Comparison of ENCODE assay signal across 1 cellular context in the genomic region with DNA sequence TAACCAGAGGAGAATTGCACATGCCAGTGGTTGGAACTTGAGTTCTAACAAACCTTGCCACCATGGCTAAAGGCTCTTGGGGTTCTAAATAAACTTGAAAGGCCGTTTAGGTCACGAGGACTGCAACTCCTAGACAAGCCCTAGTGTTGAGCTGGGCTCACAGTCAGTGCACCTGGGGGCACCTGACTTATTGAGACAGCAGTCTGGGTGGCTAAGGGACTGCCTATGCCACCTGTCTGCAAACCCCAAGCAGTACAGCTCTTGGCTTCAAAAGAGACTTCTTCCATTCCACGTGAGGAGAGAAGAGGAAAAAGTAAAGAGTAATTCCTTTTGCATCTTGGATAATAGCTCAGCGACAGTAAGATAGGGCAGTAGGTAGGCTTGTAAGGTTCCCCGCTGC.
TF ChIP-seq lines count a peak whose summit lies in the region.

No MANE protein-coding gene starts in this region.

TF ChIP-seq in HepG2, 621 proteins besides CTCF, POLR2A, EP300 and RAD21 (continued from another document):
- no peak for TF ChIP-seq ZNF512B (CRISPR knock-in tag; IDR thresholded peaks at IDR 0.05; ENCODE audit: borderline replicate concordance)
- TF ChIP-seq CCDC6 (CRISPR knock-in tag; IDR thresholded peaks at IDR 0.05) = no peak
- TF ChIP-seq, protein P1, sequence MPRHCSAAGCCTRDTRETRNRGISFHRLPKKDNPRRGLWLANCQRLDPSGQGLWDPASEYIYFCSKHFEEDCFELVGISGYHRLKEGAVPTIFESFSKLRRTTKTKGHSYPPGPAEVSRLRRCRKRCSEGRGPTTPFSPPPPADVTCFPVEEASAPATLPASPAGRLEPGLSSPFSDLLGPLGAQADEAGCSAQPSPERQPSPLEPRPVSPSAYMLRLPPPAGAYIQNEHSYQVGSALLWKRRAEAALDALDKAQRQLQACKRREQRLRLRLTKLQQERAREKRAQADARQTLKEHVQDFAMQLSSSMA (CRISPR knock-in tag; IDR thresholded peaks at IDR 0.05) = no peak
- no peak for TF ChIP-seq BCL3 (CRISPR knock-in tag; IDR thresholded peaks at IDR 0.05)
- no peak for TF ChIP-seq MAFF (IDR thresholded peaks at IDR 0.05; ENCODE audit: low read depth, low read length)
- TF ChIP-seq, protein P2, sequence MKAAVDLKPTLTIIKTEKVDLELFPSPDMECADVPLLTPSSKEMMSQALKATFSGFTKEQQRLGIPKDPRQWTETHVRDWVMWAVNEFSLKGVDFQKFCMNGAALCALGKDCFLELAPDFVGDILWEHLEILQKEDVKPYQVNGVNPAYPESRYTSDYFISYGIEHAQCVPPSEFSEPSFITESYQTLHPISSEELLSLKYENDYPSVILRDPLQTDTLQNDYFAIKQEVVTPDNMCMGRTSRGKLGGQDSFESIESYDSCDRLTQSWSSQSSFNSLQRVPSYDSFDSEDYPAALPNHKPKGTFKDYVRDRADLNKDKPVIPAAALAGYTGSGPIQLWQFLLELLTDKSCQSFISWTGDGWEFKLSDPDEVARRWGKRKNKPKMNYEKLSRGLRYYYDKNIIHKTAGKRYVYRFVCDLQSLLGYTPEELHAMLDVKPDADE (CRISPR knock-in tag; IDR thresholded peaks at IDR 0.05) = no peak
- TF ChIP-seq, protein P3, sequence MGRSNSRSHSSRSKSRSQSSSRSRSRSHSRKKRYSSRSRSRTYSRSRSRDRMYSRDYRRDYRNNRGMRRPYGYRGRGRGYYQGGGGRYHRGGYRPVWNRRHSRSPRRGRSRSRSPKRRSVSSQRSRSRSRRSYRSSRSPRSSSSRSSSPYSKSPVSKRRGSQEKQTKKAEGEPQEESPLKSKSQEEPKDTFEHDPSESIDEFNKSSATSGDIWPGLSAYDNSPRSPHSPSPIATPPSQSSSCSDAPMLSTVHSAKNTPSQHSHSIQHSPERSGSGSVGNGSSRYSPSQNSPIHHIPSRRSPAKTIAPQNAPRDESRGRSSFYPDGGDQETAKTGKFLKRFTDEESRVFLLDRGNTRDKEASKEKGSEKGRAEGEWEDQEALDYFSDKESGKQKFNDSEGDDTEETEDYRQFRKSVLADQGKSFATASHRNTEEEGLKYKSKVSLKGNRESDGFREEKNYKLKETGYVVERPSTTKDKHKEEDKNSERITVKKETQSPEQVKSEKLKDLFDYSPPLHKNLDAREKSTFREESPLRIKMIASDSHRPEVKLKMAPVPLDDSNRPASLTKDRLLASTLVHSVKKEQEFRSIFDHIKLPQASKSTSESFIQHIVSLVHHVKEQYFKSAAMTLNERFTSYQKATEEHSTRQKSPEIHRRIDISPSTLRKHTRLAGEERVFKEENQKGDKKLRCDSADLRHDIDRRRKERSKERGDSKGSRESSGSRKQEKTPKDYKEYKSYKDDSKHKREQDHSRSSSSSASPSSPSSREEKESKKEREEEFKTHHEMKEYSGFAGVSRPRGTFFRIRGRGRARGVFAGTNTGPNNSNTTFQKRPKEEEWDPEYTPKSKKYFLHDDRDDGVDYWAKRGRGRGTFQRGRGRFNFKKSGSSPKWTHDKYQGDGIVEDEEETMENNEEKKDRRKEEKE (IDR thresholded peaks at IDR 0.05) = no peak
